1 cellular context compared by ENCODE assay signal in genomic region chr22:30695871-30696655, GRCh38.
TF ChIP-seq lines count a peak whose summit lies in the region.

No MANE protein-coding gene starts in this region.

TF ChIP-seq in SK-N-SH treated with all-trans-retinoic acid at 6 μM for 48 hours, 23 proteins besides CTCF, POLR2A, EP300 and RAD21 (continued from another document):
- TF ChIP-seq TSHZ2 (CRISPR knock-in tag; IDR thresholded peaks at IDR 0.05) (no peak), CSRNP3 (CRISPR knock-in tag; IDR thresholded peaks at IDR 0.05) (no peak)
